In the genomic region with DNA sequence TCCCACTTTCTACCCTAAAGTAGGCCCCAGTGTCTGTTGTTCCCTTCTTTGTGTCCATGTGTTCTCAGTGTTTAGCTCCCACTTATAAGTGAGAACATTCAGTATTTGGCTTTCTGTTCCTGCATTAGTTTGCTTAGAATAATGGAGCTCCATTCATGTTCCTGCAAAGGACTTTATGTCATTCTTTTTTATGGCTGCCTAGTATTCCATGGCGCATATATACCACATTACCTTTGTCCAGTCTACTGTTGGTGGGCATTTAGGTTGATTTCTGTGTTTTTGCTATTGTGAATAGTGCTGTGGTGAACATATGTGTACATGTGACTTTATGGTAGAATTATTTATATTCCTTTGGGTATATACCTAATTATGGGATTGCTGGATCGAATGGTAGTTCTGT, we compare ENCODE assay signal across 12 cellular contexts. TPM values are rescaled to one million over a fixed set of nuclear protein-coding genes. Genes with fewer than 3 reads are reported as not detected.
"Had no signal": no experiment of that assay in that cellular context is flagged by ENCODE, and none has a peak within 500 bp of the region (broad histone marks: within the 10 kb centered on the region; RNA-seq: fewer than 3 reads in every experiment).

No MANE protein-coding gene starts in this region.

- DNase-seq: GM23248, GOT3, H7, H9, HCEC 1CT, HFFc6 had no signal

- H3K4me3 Mint-ChIP-seq: GM23338, H9, HFFc6 had no signal

- H3K9ac ChIP-seq: GM23248 had no signal

- H3K27ac ChIP-seq: GM23248 had no signal

- H3K9me3 Mint-ChIP-seq: GM23338, H9, HFFc6 had no signal

- H3K9me3 ChIP-seq: HAP-1 had no signal

- FAIRE-seq: H1, H54 had no signal

- H3K27ac Mint-ChIP-seq: GM23338, HFFc6 had no signal

- H3K36me3 ChIP-seq: HAP-1 had no signal

- H3K4me2 ChIP-seq: GM23338 had no signal

- H2AFZ ChIP-seq: GM23248, GM23338 had no signal

- ATAC-seq: GM23338, HCT116 had no signal

- H3K4me3 ChIP-seq: GM23248, GM23338, HAP-1 had no signal

RNA-seq across cellular contexts. Expression of a gene that starts 30.4 kb away (rescaled TPM):
- total RNA-seq: GM23248, H4, H7, H9, HFFc6 had no signal
- polyA plus RNA-seq: GM23248, GM23338, H1 had no signal
